In the genomic region with DNA sequence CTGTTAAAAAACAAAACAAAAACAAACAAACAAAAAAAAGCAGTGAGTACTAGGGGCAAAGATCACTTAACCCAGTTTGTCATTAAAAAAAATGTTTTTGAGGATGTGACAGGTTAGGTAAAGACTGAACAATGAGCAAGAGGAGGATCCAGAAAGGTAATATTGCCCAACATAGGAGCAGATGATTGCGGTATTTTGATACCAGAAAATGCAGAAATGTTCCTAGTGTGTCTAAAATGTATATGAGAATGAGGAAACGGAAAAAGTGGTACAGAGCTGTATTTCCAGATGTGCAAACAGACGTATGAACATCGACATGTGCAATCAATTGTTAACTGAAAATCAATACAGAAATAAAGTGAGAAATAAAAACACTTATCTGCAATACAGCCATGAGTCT, we compare ENCODE assay signal across 24 cellular contexts. TPM values are rescaled to one million over a fixed set of nuclear protein-coding genes. Genes with fewer than 3 reads are reported as not detected.
"Had no signal": no experiment of that assay in that cellular context is flagged by ENCODE, and none has a peak within 500 bp of the region (broad histone marks: within the 10 kb centered on the region; RNA-seq: fewer than 3 reads in every experiment).

No MANE protein-coding gene starts in this region.

- ATAC-seq: activated CD4-positive, alpha-beta T cell treated with anti-CD3 and anti-CD28 coated beads for 36 hours; activated CD8-positive, alpha-beta T cell treated with anti-CD3 and anti-CD28 coated beads for 36 hours; activated T-cell treated with anti-CD3 and anti-CD28 coated beads, Interleukin-2, amount 50 U/mL, for 4 hours; body of pancreas; left lung; natural killer cell had no signal

- H3K27me3 Mint-ChIP-seq: activated naive CD8-positive, alpha-beta T cell had no signal

- H3K36me3 Mint-ChIP-seq: activated naive CD8-positive, alpha-beta T cell; natural killer cell had no signal

- H3K4me3 Mint-ChIP-seq: activated CD4-positive, alpha-beta T cell treated with anti-CD3 and anti-CD28 coated beads for 36 hours; activated CD8-positive, alpha-beta T cell treated with anti-CD3 and anti-CD28 coated beads for 36 hours; activated naive CD8-positive, alpha-beta T cell; activated T-cell treated with anti-CD3 and anti-CD28 coated beads, Interleukin-2, amount 50 U/mL, for 4 hours; natural killer cell had no signal

- H3K9me3 Mint-ChIP-seq: activated CD8-positive, alpha-beta T cell treated with anti-CD3 and anti-CD28 coated beads for 36 hours; activated T-cell treated with anti-CD3 and anti-CD28 coated beads, Interleukin-2, amount 50 U/mL, for 4 hours; natural killer cell had no signal

- H3K4me3 ChIP-seq: body of pancreas, esophagus squamous epithelium, left lung, tibial nerve, vagina had no signal

- H3K27ac Mint-ChIP-seq: activated CD4-positive, alpha-beta T cell treated with anti-CD3 and anti-CD28 coated beads for 36 hours; activated CD8-positive, alpha-beta T cell treated with anti-CD3 and anti-CD28 coated beads for 36 hours; activated naive CD8-positive, alpha-beta T cell; natural killer cell had no signal

- H3K4me1 Mint-ChIP-seq: activated CD4-positive, alpha-beta T cell treated with anti-CD3 and anti-CD28 coated beads for 36 hours had no signal

- H3K27me3 ChIP-seq: body of pancreas, tibial nerve, vagina had no signal

- DNase-seq: activated CD4-positive, alpha-beta T cell treated with anti-CD3 and anti-CD28 coated beads for 36 hours; activated CD8-positive, alpha-beta T cell treated with anti-CD3 and anti-CD28 coated beads for 36 hours; activated gamma-delta T cell; activated T-cell treated with anti-CD3 and anti-CD28 coated beads, Interleukin-2, amount 50 U/mL, for 4 hours; amygdala; body of pancreas; caudate nucleus; esophagus squamous epithelium; hypothalamus; kidney; left lung; mesenchymal stem cell; natural killer cell; retina; stimulated activated CD4-positive, alpha-beta T cell treated with anti-CD3 and anti-CD28 coated beads, Interleukin-15, amount 100 ng/mL, for 24 hours; stimulated activated CD4-positive, alpha-beta T cell treated with anti-CD3 and anti-CD28 coated beads, Interleukin-4, amount 100 ng/mL, for 1 hour; stimulated activated naive CD4-positive, alpha-beta T cell treated with Interleukin-2 at 50 U/mL for 16 hours; substantia nigra; T-helper 9 cell had no signal

- H3K4me1 ChIP-seq: body of pancreas, esophagus squamous epithelium, tibial nerve, vagina had no signal

- H3K27ac ChIP-seq: body of pancreas, esophagus squamous epithelium, left lung, tibial nerve, vagina, VCaP had no signal

- H3K36me3 ChIP-seq: esophagus squamous epithelium, left lung, tibial nerve, vagina had no signal

- H3K9me3 ChIP-seq: body of pancreas, esophagus squamous epithelium, left lung, tibial nerve, vagina had no signal

RNA-seq across cellular contexts. Expression of gene LILRA4, which starts 4.9 kb away (rescaled TPM):
- total RNA-seq: activated CD4-positive, alpha-beta T cell treated with anti-CD3 and anti-CD28 coated beads for 36 hours; activated CD8-positive, alpha-beta T cell treated with anti-CD3 and anti-CD28 coated beads for 36 hours; activated T-cell treated with anti-CD3 and anti-CD28 coated beads, Interleukin-2, amount 50 U/mL, for 4 hours; body of pancreas; fibroblast of villous mesenchyme; tibial nerve; vagina had no signal

RNA-seq across cellular contexts. Expression of gene LILRA5, which starts 30.9 kb away (rescaled TPM):
- total RNA-seq: activated CD4-positive, alpha-beta T cell treated with anti-CD3 and anti-CD28 coated beads for 36 hours; activated CD8-positive, alpha-beta T cell treated with anti-CD3 and anti-CD28 coated beads for 36 hours; activated T-cell treated with anti-CD3 and anti-CD28 coated beads, Interleukin-2, amount 50 U/mL, for 4 hours; fibroblast of villous mesenchyme had no signal
